16 cellular contexts compared by ENCODE assay signal in the genomic region with DNA sequence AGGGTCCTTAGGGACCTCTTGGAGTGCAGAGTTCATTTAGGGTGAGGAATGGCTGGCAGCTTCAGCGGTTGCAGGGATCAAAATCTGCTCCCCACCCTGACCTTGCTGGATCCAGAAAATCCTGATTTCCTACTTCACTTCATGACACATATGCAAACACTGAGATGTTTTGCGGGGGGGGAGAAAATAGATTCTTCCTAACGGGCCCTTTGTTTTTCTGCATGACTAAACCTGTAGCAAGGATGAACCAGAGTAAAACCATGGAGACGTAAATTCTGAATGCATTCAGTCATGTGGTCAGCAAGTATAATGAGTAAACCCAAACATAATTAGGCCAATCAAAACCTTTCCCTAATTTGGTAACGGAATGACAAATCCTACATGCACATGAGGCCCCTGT.
A peak's percentile ranks its signal among the peaks of the same experiment; 100 is the strongest.
DNase-seq lines count a peak whose midpoint lies in the region; ATAC-seq and TF ChIP-seq lines count a peak whose summit lies in the region.
"Had no signal": no experiment of that assay in that cellular context is flagged by ENCODE, and none has a peak within 500 bp of the region (broad histone marks: within the 10 kb centered on the region; RNA-seq: fewer than 3 reads in every experiment).

No MANE protein-coding gene starts in this region.

- DNase-seq in COR-L47 (lab: John Stamatoyannopoulos, UW) (peak; percentile 79), HS-5 (ENCODE audit: low read depth) (peak; percentile 56), SW480 (ENCODE audit: low spot score) (peak; percentile 48), fibroblast of the conjunctiva (ENCODE audit: low read depth) (peak; percentile 8), DMS153 treated with DMSO at 0.1 percent for 48 hours (lab: John Stamatoyannopoulos, UW; ENCODE audit: unreplicated experiment) (no peak), GM13977 (ENCODE audit: low spot score) (no peak)
- no peak for DNase-seq in activated naive CD4-positive, alpha-beta T cell (lab: John Stamatoyannopoulos, UW)
- DNase-seq: AML-193; caudate nucleus; heart right ventricle; left lung; naive thymus-derived CD4-positive, alpha-beta T cell; NCI-H1694 treated with DMSO at 0.1 percent for 48 hours had no signal

- ATAC-seq in HG02610 (IDR thresholded peaks at IDR 0.05; ENCODE audit: unreplicated experiment): no peak
- ATAC-seq: heart right ventricle; K562; left lung; naive thymus-derived CD4-positive, alpha-beta T cell; WTC11 had no signal

- in situ Hi-C loops in GM13977 (cut with MboI; ENCODE audit: low pct_unique_long_range_greater_than_20kb, low sequenced_read_pairs, unreplicated experiment): no loop called here

- TF ChIP-seq CTCF in GM13977 (IDR thresholded peaks at IDR 0.05; ENCODE audit: extremely low read depth, insufficient read depth, missing control alignments): no peak

Comparison
In these comparisons a context has a peak if more than half of its experiments do, and no peak if none do; other contexts are left out.
1. DNase-seq: peak in COR-L47 (single experiment), HS-5 (single experiment), SW480 (single experiment) and fibroblast of the conjunctiva (single experiment); none in DMS153 treated with DMSO at 0.1 percent for 48 hours (single experiment), GM13977 (single experiment) and activated naive CD4-positive, alpha-beta T cell (0 of 4).